ENCODE assay signal across 11 cellular contexts in the genomic region with DNA sequence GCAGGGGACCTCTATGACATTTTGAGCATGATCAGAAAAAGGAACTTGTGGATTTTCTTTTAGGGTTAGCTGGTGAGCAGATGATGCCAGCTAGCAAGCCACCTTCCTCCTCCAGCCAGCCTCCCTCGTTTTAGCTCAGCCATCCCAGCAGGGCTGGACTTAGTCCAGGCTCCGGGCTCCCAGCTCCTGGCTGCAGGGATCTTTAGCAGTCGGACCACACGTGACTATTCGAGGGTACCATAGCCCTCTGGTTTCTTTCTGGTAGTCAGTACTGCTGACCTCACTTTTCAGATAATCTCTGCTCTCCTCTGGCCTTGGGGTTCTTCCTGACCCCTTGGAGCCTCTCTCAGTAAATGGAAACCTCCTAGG. TPM values are rescaled to one million over a fixed set of nuclear protein-coding genes. Genes with fewer than 3 reads are reported as not detected.
DNase-seq lines count a peak whose midpoint lies in the region; ATAC-seq lines count a peak whose summit lies in the region.
"Had no signal": no experiment of that assay in that cellular context is flagged by ENCODE, and none has a peak within 500 bp of the region (broad histone marks: within the 10 kb centered on the region; RNA-seq: fewer than 3 reads in every experiment).

No MANE protein-coding gene starts in this region.

- H3K36me3 ChIP-seq in CD8-positive, alpha-beta memory T cell (ENCODE audit: insufficient read depth, low read length), result peaks cover 9% of the 10 kb centered on the region
- H3K36me3 ChIP-seq: uterus had no signal

- H3K9me3 Mint-ChIP-seq in CD8-positive, alpha-beta memory T cell, result no peaks in the 10 kb centered on the region
- no peaks in the 10 kb centered on the region for H3K9me3 Mint-ChIP-seq in activated CD4-positive, alpha-beta memory T cell treated with anti-CD3 and anti-CD28 coated beads for 36 hours
- no peaks in the 10 kb centered on the region for H3K9me3 Mint-ChIP-seq in naive B cell

- no peak for DNase-seq in CD8-positive, alpha-beta memory T cell
- DNase-seq in activated CD4-positive, alpha-beta memory T cell treated with anti-CD3 and anti-CD28 coated beads for 36 hours, result no peak
- DNase-seq in naive B cell (no peak), NCI-H526 treated with DMSO at 0.1 percent for 48 hours (lab: John Stamatoyannopoulos, UW) (no peak)
- DNase-seq: DMS53; stimulated activated CD4-positive, alpha-beta T cell treated with anti-CD3 and anti-CD28 coated beads, Interleukin-4, amount 100 ng/mL, for 24 hours; uterus had no signal

- peak overlapping the region; percentile 76 to 87 (median 82) for H3K4me3 Mint-ChIP-seq in CD8-positive, alpha-beta memory T cell
- H3K4me3 Mint-ChIP-seq in activated CD4-positive, alpha-beta memory T cell treated with anti-CD3 and anti-CD28 coated beads for 36 hours, result peak overlapping the region; percentile 31
- H3K4me3 Mint-ChIP-seq in naive B cell, result peak overlapping the region; percentile 48 to 89 (median 67)

- peaks cover 94 to 97% (median 96%) of the 10 kb centered on the region in 3 donors for H3K4me1 Mint-ChIP-seq in CD8-positive, alpha-beta memory T cell
- H3K4me1 Mint-ChIP-seq in activated CD4-positive, alpha-beta memory T cell treated with anti-CD3 and anti-CD28 coated beads for 36 hours (ENCODE audit: low read depth), result peaks cover 94% of the 10 kb centered on the region
- H3K4me1 Mint-ChIP-seq in naive B cell, result peaks cover 86 to 99% (median 91%) of the 10 kb centered on the region in 3 donors

- H3K9me3 ChIP-seq in CD8-positive, alpha-beta memory T cell (ENCODE audit: low read length), result no peaks in the 10 kb centered on the region
- H3K9me3 ChIP-seq: uterus had no signal

- intact Hi-C loops in activated CD4-positive, alpha-beta memory T cell treated with anti-CD3 and anti-CD28 coated beads for 36 hours (cut with micrococcal nuclease), result loop anchor here (2.0 kb wide), 1 partner anchor 26 kb away; no protein-coding TSS in a partner anchor

- CTCF ChIA-PET in CD8-positive, alpha-beta memory T cell (lab: Charles Lee), result interaction anchor here (0.9 to 5.2 kb wide), 7 partner anchors 11 to 201 kb away, joined by 3 to 21 read pairs (median 9); no protein-coding TSS in a partner anchor
- CTCF ChIA-PET in activated CD4-positive, alpha-beta memory T cell treated with anti-CD3 and anti-CD28 coated beads for 36 hours (lab: Charles Lee), result interaction anchor here (1.1 to 1.5 kb wide), 2 partner anchors 14 to 21 kb away, joined by 3 to 4 read pairs; no protein-coding TSS in a partner anchor

- POLR2A ChIA-PET in CD8-positive, alpha-beta memory T cell (lab: Charles Lee), result interaction anchor here (1.8 to 2.0 kb wide), 2 partner anchors 11 to 29 kb away, joined by 6 read pairs; no protein-coding TSS in a partner anchor
- POLR2A ChIA-PET in activated CD4-positive, alpha-beta memory T cell treated with anti-CD3 and anti-CD28 coated beads for 36 hours (lab: Charles Lee), result interaction anchor here (0.9 to 3.6 kb wide), 5 partner anchors 10 to 33 kb away, joined by 3 to 23 read pairs (median 6); no protein-coding TSS in a partner anchor

- H3K27ac ChIP-seq in CD8-positive, alpha-beta memory T cell (ENCODE audit: low read depth, low read length), result peak overlapping the region; percentile 58
- H3K27ac ChIP-seq: uterus had no signal

- H3K27ac Mint-ChIP-seq in CD8-positive, alpha-beta memory T cell, result peak overlapping the region; percentile 87 to 100 (median 94)
- H3K27ac Mint-ChIP-seq in activated CD4-positive, alpha-beta memory T cell treated with anti-CD3 and anti-CD28 coated beads for 36 hours, result peak overlapping the region; percentile 77
- peak overlapping the region; percentile 95 to 99 (median 98) for H3K27ac Mint-ChIP-seq in naive B cell

- H3K36me3 Mint-ChIP-seq in CD8-positive, alpha-beta memory T cell, result peaks cover 0 to 26% (median 8%) of the 10 kb centered on the region in 3 donors
- H3K36me3 Mint-ChIP-seq in activated CD4-positive, alpha-beta memory T cell treated with anti-CD3 and anti-CD28 coated beads for 36 hours, result peaks cover 23% of the 10 kb centered on the region
- peaks cover 4 to 19% of the 10 kb centered on the region in 2 donors for H3K36me3 Mint-ChIP-seq in naive B cell

- peaks cover 99% of the 10 kb centered on the region for H3K4me1 ChIP-seq in CD8-positive, alpha-beta memory T cell (ENCODE audit: insufficient read depth, low read length)

- no peaks in the 10 kb centered on the region for H3K27me3 Mint-ChIP-seq in CD8-positive, alpha-beta memory T cell
- H3K27me3 Mint-ChIP-seq in activated CD4-positive, alpha-beta memory T cell treated with anti-CD3 and anti-CD28 coated beads for 36 hours, result no peaks in the 10 kb centered on the region
- H3K27me3 Mint-ChIP-seq in naive B cell, result no peaks in the 10 kb centered on the region

- no peaks in the 10 kb centered on the region for H3K27me3 ChIP-seq in CD8-positive, alpha-beta memory T cell (ENCODE audit: insufficient read depth, low read length, poor library complexity, severe bottlenecking)
- H3K27me3 ChIP-seq: uterus had no signal

- peak overlapping the region; percentile 52 for H3K4me3 ChIP-seq in CD8-positive, alpha-beta memory T cell (ENCODE audit: low read length)
- H3K4me3 ChIP-seq: uterus had no signal

- ATAC-seq in GM21390 (IDR thresholded peaks at IDR 0.05; ENCODE audit: unreplicated experiment) (peak; percentile 24), naive B cell (ENCODE audit: low read depth in 2 of 2) (no peak), GM19328 (IDR thresholded peaks at IDR 0.05; ENCODE audit: unreplicated experiment) (no peak), GM18517 (IDR thresholded peaks at IDR 0.05; ENCODE audit: unreplicated experiment) (no peak), esophagus mucosa (no peak)

RNA-seq across cellular contexts. Expression of gene NCK2, which starts 31.8 kb away (rescaled TPM):
- 10 to 100 TPM; 72.4 to 76.1 TPM for total RNA-seq in CD8-positive, alpha-beta memory T cell
- 77.9 TPM for polyA plus RNA-seq in CD8-positive, alpha-beta memory T cell
- total RNA-seq in activated CD4-positive, alpha-beta memory T cell treated with anti-CD3 and anti-CD28 coated beads for 36 hours, result 10 to 100 TPM; 81.8 to 85.8 TPM
- polyA plus RNA-seq in naive B cell (ENCODE audit: low read depth in 6 of 6), result 100 to 1,000 TPM in 1 of 6 donors, 10 to 100 TPM in 5; 70.7 to 108 (median 76.7) TPM
- total RNA-seq in esophagus mucosa, result 68.6 TPM

Comparison
In these comparisons a context has a peak if more than half of its experiments do, and no peak if none do; other contexts are left out.
1. H3K4me3 Mint-ChIP-seq: peak in every context shown above with its lines; median percentile 82 in CD8-positive, alpha-beta memory T cell; 67 in naive B cell; 31 in activated CD4-positive, alpha-beta memory T cell treated with anti-CD3 and anti-CD28 coated beads for 36 hours.